In the genomic region with DNA sequence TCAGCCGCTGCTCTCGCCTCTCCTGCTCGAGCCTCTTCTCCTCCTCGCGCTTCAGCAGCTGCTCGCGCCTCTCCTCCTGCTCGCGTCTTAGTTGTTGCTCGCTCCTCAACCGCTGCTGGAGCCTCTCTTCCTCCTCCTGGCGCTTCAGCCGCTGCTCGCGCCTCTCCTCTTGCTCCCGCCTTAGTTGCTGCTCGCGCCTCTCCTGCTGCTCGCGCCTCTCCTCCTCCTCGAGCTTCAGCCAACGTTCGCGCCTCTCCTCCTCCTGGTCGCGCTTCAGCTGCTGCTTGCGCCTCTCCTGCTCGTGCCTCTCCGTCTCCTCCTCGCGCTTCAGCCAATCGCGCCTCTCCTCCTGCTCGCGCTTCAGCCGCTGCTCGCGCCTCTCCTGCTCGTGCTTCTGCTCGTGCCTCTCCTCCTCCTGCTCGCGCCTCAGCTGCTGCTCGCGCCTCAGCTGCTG, we compare ENCODE assay signal across 9 cellular contexts. TPM values are rescaled to one million over a fixed set of nuclear protein-coding genes. Genes with fewer than 3 reads are reported as not detected.
A peak's percentile ranks its signal among the peaks of the same experiment; 100 is the strongest.
DNase-seq lines count a peak whose midpoint lies in the region; ATAC-seq and TF ChIP-seq lines count a peak whose summit lies in the region.
"Had no signal": no experiment of that assay in that cellular context is flagged by ENCODE, and none has a peak within 500 bp of the region (broad histone marks: within the 10 kb centered on the region; RNA-seq: fewer than 3 reads in every experiment).

No MANE protein-coding gene starts in this region.

- WGBS in suprapubic skin, result 2% methylated on average over 44 of the region's 44 CpGs

- TF ChIP-seq CTCF in kidney epithelial cell (IDR thresholded peaks at IDR 0.05; ENCODE audit: insufficient read depth, low read length, poor library complexity, severe bottlenecking) (no peak), suprapubic skin (IDR thresholded peaks at IDR 0.05) (no peak), nephron progenitor cell (IDR thresholded peaks at IDR 0.05) (no peak)

- no peak overlapping the region for H3K27ac ChIP-seq in suprapubic skin

- no peak overlapping the region for H3K27ac Mint-ChIP-seq in activated naive CD8-positive, alpha-beta T cell treated with anti-CD3 and anti-CD28 coated beads for 36 hours
- no peak overlapping the region for H3K27ac Mint-ChIP-seq in nephron progenitor cell
- H3K27ac Mint-ChIP-seq: naive B cell had no signal

- in situ Hi-C loops in G401 (cut with HindIII; ENCODE audit: low sequenced_read_pairs), result no loop called here

- TF ChIP-seq EP300 in suprapubic skin (IDR thresholded peaks at IDR 0.05), result no peak

- H3K9me3 ChIP-seq in suprapubic skin, result no peaks in the 10 kb centered on the region

- H3K36me3 ChIP-seq in kidney epithelial cell (ENCODE audit: control insufficient read depth, insufficient read depth, low read length) (no peaks in the 10 kb centered on the region), suprapubic skin (no peaks in the 10 kb centered on the region)

- peak; percentile 1 for DNase-seq in G401 (ENCODE audit: low spot score)
- peak; percentile 38 to 85 (median 81) for DNase-seq in NCI-H1417 (lab: John Stamatoyannopoulos, UW)
- DNase-seq in activated naive CD8-positive, alpha-beta T cell treated with anti-CD3 and anti-CD28 coated beads for 36 hours, result peak; percentile 51
- no peak for DNase-seq in kidney epithelial cell (ENCODE audit: low read depth)
- DNase-seq in suprapubic skin (ENCODE audit: low spot score in 2 of 2), result no peak
- DNase-seq in nephron progenitor cell, result no peak
- DNase-seq in midbrain (lab: John Stamatoyannopoulos, UW), result no peak
- DNase-seq: naive B cell had no signal

- peaks cover 9% of the 10 kb centered on the region for H3K27me3 Mint-ChIP-seq in activated naive CD8-positive, alpha-beta T cell treated with anti-CD3 and anti-CD28 coated beads for 36 hours
- H3K27me3 Mint-ChIP-seq in nephron progenitor cell (ENCODE audit: low read depth, poor library complexity), result peaks cover under 1% of the 10 kb centered on the region

- no peak for TF ChIP-seq POLR2A in suprapubic skin (IDR thresholded peaks at IDR 0.05)

- peaks cover 4% of the 10 kb centered on the region for H3K36me3 Mint-ChIP-seq in activated naive CD8-positive, alpha-beta T cell treated with anti-CD3 and anti-CD28 coated beads for 36 hours
- H3K36me3 Mint-ChIP-seq in nephron progenitor cell (ENCODE audit: low read depth), result no peaks in the 10 kb centered on the region
- H3K36me3 Mint-ChIP-seq: naive B cell had no signal

- H3K4me1 Mint-ChIP-seq in activated naive CD8-positive, alpha-beta T cell treated with anti-CD3 and anti-CD28 coated beads for 36 hours, result peaks cover 6% of the 10 kb centered on the region
- no peaks in the 10 kb centered on the region for H3K4me1 Mint-ChIP-seq in nephron progenitor cell
- H3K4me1 Mint-ChIP-seq: naive B cell had no signal

- no peak for ATAC-seq in GM19467 (IDR thresholded peaks at IDR 0.05; ENCODE audit: unreplicated experiment)

- peaks cover 3% of the 10 kb centered on the region for H3K9me3 Mint-ChIP-seq in activated naive CD8-positive, alpha-beta T cell treated with anti-CD3 and anti-CD28 coated beads for 36 hours
- H3K9me3 Mint-ChIP-seq in nephron progenitor cell, result peaks cover 10% of the 10 kb centered on the region

- H3K4me3 ChIP-seq in kidney epithelial cell (ENCODE audit: low read depth, low read length), result peak overlapping the region; percentile 32
- peak overlapping the region; percentile 52 for H3K4me3 ChIP-seq in suprapubic skin

- H3K4me1 ChIP-seq in suprapubic skin, result peaks cover 47% of the 10 kb centered on the region

- H3K27me3 ChIP-seq in kidney epithelial cell (ENCODE audit: control insufficient read depth, insufficient read depth, low read length) (peaks cover 72% of the 10 kb centered on the region), suprapubic skin (peaks cover 95% of the 10 kb centered on the region)

- no peak overlapping the region for H3K4me3 Mint-ChIP-seq in activated naive CD8-positive, alpha-beta T cell treated with anti-CD3 and anti-CD28 coated beads for 36 hours
- no peak overlapping the region for H3K4me3 Mint-ChIP-seq in nephron progenitor cell
- H3K4me3 Mint-ChIP-seq: naive B cell had no signal

RNA-seq across cellular contexts. Expression of gene TCHH, which starts 3.7 kb away (rescaled TPM):
- total RNA-seq in G401 (2014; rRNA removed; shearing (Covaris generic)), result not detected in 2 replicates
- under 1 TPM; 0.12 to 0.22 TPM for total RNA-seq in activated naive CD8-positive, alpha-beta T cell treated with anti-CD3 and anti-CD28 coated beads for 36 hours
- total RNA-seq in kidney epithelial cell (0.07 and 0.08 TPM in 2 replicates), suprapubic skin (10 to 100 TPM in 3 of 4 donors, 1 to 10 TPM in 1; 7.0 to 71.9 (median 37.2) TPM)

RNA-seq across cellular contexts. Expression of gene TCHHL1, which starts 22.7 kb away (rescaled TPM):
- not detected in 2 replicates for total RNA-seq in G401 (2014; rRNA removed; shearing (Covaris generic))
- total RNA-seq in activated naive CD8-positive, alpha-beta T cell treated with anti-CD3 and anti-CD28 coated beads for 36 hours, result not detected
- total RNA-seq in kidney epithelial cell (not detected in 2 replicates), suprapubic skin (1 to 10 TPM in 3 of 4 donors, not detected in 1; 1.7 to 4.4 (median 3.3) TPM)

RNA-seq across cellular contexts. Expression of gene RPTN, which starts 47.5 kb away (rescaled TPM):
- total RNA-seq in G401 (2014; rRNA removed; shearing (Covaris generic)), result not detected in 2 replicates
- total RNA-seq in activated naive CD8-positive, alpha-beta T cell treated with anti-CD3 and anti-CD28 coated beads for 36 hours, result not detected
- total RNA-seq in kidney epithelial cell (not detected in 2 replicates), suprapubic skin (10 to 100 TPM in 3 of 4 donors, 1 to 10 TPM in 1; 9.0 to 40.3 (median 18.2) TPM)

Comparison
In these comparisons a context has a peak if more than half of its experiments do, and no peak if none do; other contexts are left out.
1. DNase-seq: peak in G401 (single experiment), NCI-H1417 (3 of 3) and activated naive CD8-positive, alpha-beta T cell treated with anti-CD3 and anti-CD28 coated beads for 36 hours (single experiment); none in kidney epithelial cell (single experiment), suprapubic skin (0 of 2), nephron progenitor cell (single experiment) and midbrain (single experiment).